ENCODE assay signal across 8 cellular contexts in genomic region chr3:31531465-31531991, GRCh38. TPM values are rescaled to one million over a fixed set of nuclear protein-coding genes. Genes with fewer than 3 reads are reported as not detected.
DNase-seq lines count a peak whose midpoint lies in the region; ATAC-seq and TF ChIP-seq lines count a peak whose summit lies in the region.

No MANE protein-coding gene starts in this region.

- H3K4me3 Mint-ChIP-seq in WTC11, result no peak overlapping the region

- POLR2A ChIA-PET in WTC11 (lab: Charles Lee), result interaction anchor here (0.6 to 1.9 kb wide), 9 partner anchors 9 to 787 kb away, joined by 3 to 6 read pairs (median 4); no protein-coding TSS in a partner anchor

- H3K9me3 Mint-ChIP-seq in WTC11, result no peaks in the 10 kb centered on the region

- no peaks in the 10 kb centered on the region for H3K36me3 Mint-ChIP-seq in WTC11

- peak overlapping the region; percentile 98 for H3K9ac ChIP-seq in iPS-15b (ENCODE audit: low read depth, low read length)
- H3K9ac ChIP-seq in stomach smooth muscle (ENCODE audit: low read length in 2 of 2), result peak overlapping the region; percentile 61 to 82

- peak overlapping the region; percentile 72 to 91 for H3K4me3 ChIP-seq in right atrium auricular region
- peak overlapping the region; percentile 96 for H3K4me3 ChIP-seq in iPS-15b (ENCODE audit: low read depth, low read length)
- H3K4me3 ChIP-seq in stomach smooth muscle (ENCODE audit: low read length in 2 of 2), result peak overlapping the region; percentile 39 to 82

- ATAC-seq in Right ventricle myocardium superior (ENCODE audit: poor library complexity) (no peak), WTC11 (no peak), GM21423 (IDR thresholded peaks at IDR 0.05; ENCODE audit: unreplicated experiment) (no peak)

- peak overlapping the region; percentile 96 to 98 for H3K27ac ChIP-seq in right atrium auricular region
- peak overlapping the region; percentile 91 for H3K27ac ChIP-seq in stomach smooth muscle (ENCODE audit: low read length)

- CTCF ChIA-PET in WTC11 (lab: Charles Lee), result interaction anchor here (0.6 to 4.3 kb wide), 6 partner anchors 19 to 443 kb away, joined by 3 to 38 read pairs (median 6); no protein-coding TSS in a partner anchor

- intact Hi-C loops in Right ventricle myocardium superior (cut with DNase I), result no loop called here

- DNase-seq in right atrium auricular region (ENCODE audit: low spot score) (no peak), Right ventricle myocardium superior (no peak), WTC11 (ENCODE audit: low spot score) (no peak), NCI-H128 (lab: John Stamatoyannopoulos, UW; ENCODE audit: unreplicated experiment) (no peak), H4 (ENCODE audit: low spot score) (no peak)

- peaks cover 21% of the 10 kb centered on the region for H3K4me1 Mint-ChIP-seq in WTC11

- H3K27me3 ChIP-seq in right atrium auricular region (no peaks in the 10 kb centered on the region), iPS-15b (ENCODE audit: control insufficient read depth, insufficient read depth, low read length) (no peaks in the 10 kb centered on the region), stomach smooth muscle (ENCODE audit: control insufficient read depth in 1 of 2, insufficient read depth in 2 of 2, low read length in 2 of 2) (no peaks in the 10 kb centered on the region)

- H3K36me3 ChIP-seq in right atrium auricular region, result no peaks in the 10 kb centered on the region
- peaks cover 4% of the 10 kb centered on the region for H3K36me3 ChIP-seq in iPS-15b (ENCODE audit: control insufficient read depth, insufficient read depth, low read length)
- H3K36me3 ChIP-seq in stomach smooth muscle (ENCODE audit: control insufficient read depth in 2 of 2, insufficient read depth in 2 of 2, low read length in 2 of 2), result no peaks in the 10 kb centered on the region

- TF ChIP-seq CTCF in right atrium auricular region (IDR thresholded peaks at IDR 0.05) (peak in 1 of 2 donors; percentile 37), WTC11 (IDR thresholded peaks at IDR 0.05) (no peak)

- no peaks in the 10 kb centered on the region for H3K9me3 ChIP-seq in right atrium auricular region
- H3K9me3 ChIP-seq in iPS-15b (ENCODE audit: control insufficient read depth, insufficient read depth, low read length), result no peaks in the 10 kb centered on the region
- no peaks in the 10 kb centered on the region for H3K9me3 ChIP-seq in stomach smooth muscle (ENCODE audit: control insufficient read depth in 2 of 2, low read length in 2 of 2)

- peaks cover 0 to 24% of the 10 kb centered on the region in 2 donors for H3K4me1 ChIP-seq in right atrium auricular region
- peaks cover 16% of the 10 kb centered on the region for H3K4me1 ChIP-seq in iPS-15b (ENCODE audit: control insufficient read depth, insufficient read depth, low read length)
- H3K4me1 ChIP-seq in stomach smooth muscle (ENCODE audit: control insufficient read depth, insufficient read depth, low read length), result peaks cover 10% of the 10 kb centered on the region

- peak overlapping the region; percentile 98 for H3K27ac Mint-ChIP-seq in WTC11

- H3K27me3 Mint-ChIP-seq in WTC11 (ENCODE audit: low read depth), result no peaks in the 10 kb centered on the region

TF ChIP-seq in WTC11, 78 proteins besides CTCF, POLR2A, EP300 and RAD21 (continues in another document):
- no peak for TF ChIP-seq SMAD4 (CRISPR knock-in tag; IDR thresholded peaks at IDR 0.05)
- no peak for TF ChIP-seq SMAD3 (CRISPR knock-in tag; IDR thresholded peaks at IDR 0.05; ENCODE audit: borderline replicate concordance)
- no peak for TF ChIP-seq ZNF423 (CRISPR knock-in tag; IDR thresholded peaks at IDR 0.05)
- no peak for TF ChIP-seq STAT6 (CRISPR knock-in tag; conservative IDR thresholded peaks at IDR 0.05; ENCODE audit: low read depth)
- no peak for TF ChIP-seq RORB (CRISPR knock-in tag; IDR thresholded peaks at IDR 0.05)
- TF ChIP-seq SOX15 (CRISPR knock-in tag; IDR thresholded peaks at IDR 0.05), result no peak
- no peak for TF ChIP-seq RELA (CRISPR knock-in tag; IDR thresholded peaks at IDR 0.05; ENCODE audit: borderline replicate concordance)
- no peak for TF ChIP-seq E2F4 (CRISPR knock-in tag; IDR thresholded peaks at IDR 0.05; ENCODE audit: borderline replicate concordance, low read depth)
- no peak for TF ChIP-seq ZNF138 (CRISPR knock-in tag; conservative IDR thresholded peaks at IDR 0.05)
- TF ChIP-seq CDX4 (CRISPR knock-in tag; IDR thresholded peaks at IDR 0.05; ENCODE audit: borderline replicate concordance), result no peak
- no peak for TF ChIP-seq ZNF281 (CRISPR knock-in tag; IDR thresholded peaks at IDR 0.05)
- TF ChIP-seq ZNF396 (CRISPR knock-in tag; IDR thresholded peaks at IDR 0.05; ENCODE audit: borderline replicate concordance), result no peak
- TF ChIP-seq NFYB (CRISPR knock-in tag; conservative IDR thresholded peaks at IDR 0.05; ENCODE audit: low read depth), result no peak
- no peak for TF ChIP-seq GABPB1 (CRISPR knock-in tag; IDR thresholded peaks at IDR 0.05)
- no peak for TF ChIP-seq ZBTB43 (CRISPR knock-in tag; IDR thresholded peaks at IDR 0.05)
- no peak for TF ChIP-seq CREM (CRISPR knock-in tag; IDR thresholded peaks at IDR 0.05)
- TF ChIP-seq SP1 (CRISPR knock-in tag; conservative IDR thresholded peaks at IDR 0.05), result no peak; the same call in 1 of the 2 replicates
- TF ChIP-seq OVOL2 (CRISPR knock-in tag; IDR thresholded peaks at IDR 0.05; ENCODE audit: borderline replicate concordance), result no peak
- TF ChIP-seq ZBTB21 (CRISPR knock-in tag; IDR thresholded peaks at IDR 0.05; ENCODE audit: borderline replicate concordance), result no peak

RNA-seq across cellular contexts. Expression of gene STT3B, which starts 1.2 kb away (rescaled TPM):
- total RNA-seq in right atrium auricular region, result 10 to 100 TPM; 78.0 to 87.5 TPM
- total RNA-seq in Right ventricle myocardium superior, result 85.3 TPM
- total RNA-seq in WTC11 (2021), result 103 to 107 TPM (median 105 TPM) in 3 replicates
- 102 and 113 TPM in 2 replicates for total RNA-seq in H4 (2014; rRNA removed; shearing (Covaris generic))
